1 cellular context compared by ENCODE assay signal in genomic region chr19:37970699-37971098, GRCh38.
TF ChIP-seq lines count a peak whose summit lies in the region.

No MANE protein-coding gene starts in this region.

TF ChIP-seq in HepG2, 621 proteins besides CTCF, POLR2A, EP300 and RAD21 (continued from another document):
- no peak for TF ChIP-seq PRDM15 (CRISPR knock-in tag; IDR thresholded peaks at IDR 0.05)
